ENCODE assay signal across 8 cellular contexts in genomic region chr2:40451926-40452605, GRCh38. TPM values are rescaled to one million over a fixed set of nuclear protein-coding genes. Genes with fewer than 3 reads are reported as not detected.
DNase-seq lines count a peak whose midpoint lies in the region; ATAC-seq and TF ChIP-seq lines count a peak whose summit lies in the region.

SLC8A1 (minus strand) TSS chr2:40452090.

- peak; percentile 65 for ATAC-seq in upper lobe of right lung
- no peak for ATAC-seq in HG02840 (IDR thresholded peaks at IDR 0.05; ENCODE audit: low FRiP score, unreplicated experiment)

- H3K9me3 ChIP-seq in mucosa of rectum (ENCODE audit: control insufficient read depth in 2 of 2, low read length in 2 of 2) (no peaks in the 10 kb centered on the region), upper lobe of right lung (no peaks in the 10 kb centered on the region)

- intact Hi-C loops in upper lobe of right lung (cut with DNase I) = no loop called here

- TF ChIP-seq CTCF in HFF-Myc (IDR thresholded peaks at IDR 0.05; ENCODE audit: low read depth, low read length, missing control alignments) (no peak), epithelial cell of esophagus (IDR thresholded peaks at IDR 0.05; ENCODE audit: insufficient read depth, low read depth, low read length, missing control alignments) (no peak), upper lobe of right lung (IDR thresholded peaks at IDR 0.05) (no peak)

- H3K4me1 ChIP-seq in mucosa of rectum (ENCODE audit: control insufficient read depth in 2 of 2, insufficient read depth in 2 of 2, low read length in 2 of 2) (no peaks in the 10 kb centered on the region), upper lobe of right lung (peaks cover 13% of the 10 kb centered on the region)

- H3K27ac ChIP-seq in mucosa of rectum (ENCODE audit: low read depth in 2 of 2, low read length in 2 of 2) (peak within 1 kb of the TSS; percentile 52 to 68), upper lobe of right lung (peak within 1 kb of the TSS; percentile 65)

- H3K36me3 ChIP-seq in mucosa of rectum (ENCODE audit: control insufficient read depth in 2 of 2, insufficient read depth in 2 of 2, low read length in 2 of 2) (no peaks in the 10 kb centered on the region), upper lobe of right lung (no peaks in the 10 kb centered on the region)

- H3K4me3 ChIP-seq in HFF-Myc (replicated peaks; ENCODE audit: low read depth, low read length) = peak within 1 kb of the TSS; percentile 63
- H3K4me3 ChIP-seq in epithelial cell of esophagus (ENCODE audit: low read length) = peak within 1 kb of the TSS; percentile 52
- H3K4me3 ChIP-seq in mucosa of rectum (ENCODE audit: low read length in 2 of 2) = peak within 1 kb of the TSS; percentile 69 to 73
- H3K4me3 ChIP-seq in upper lobe of right lung = peak within 1 kb of the TSS; percentile 63

- peak within 1 kb of the TSS; percentile 47 to 57 for H3K9ac ChIP-seq in mucosa of rectum (ENCODE audit: low read depth in 1 of 2, low read length in 2 of 2)

- H3K27me3 ChIP-seq in mucosa of rectum (ENCODE audit: control insufficient read depth in 2 of 2, insufficient read depth in 2 of 2, low read length in 2 of 2) (no peaks in the 10 kb centered on the region), upper lobe of right lung (no peaks in the 10 kb centered on the region)

- peak; percentile 35 for DNase-seq in DMS153 treated with DMSO at 0.1 percent for 48 hours (lab: John Stamatoyannopoulos, UW; ENCODE audit: unreplicated experiment)
- DNase-seq in HFF-Myc (ENCODE audit: extremely low read depth, low read depth) = no peak
- DNase-seq in SK-N-DZ (ENCODE audit: low spot score) = peak; percentile 59
- peak; percentile 54 for DNase-seq in epithelial cell of esophagus (ENCODE audit: low read depth)
- peak; percentile 75 for DNase-seq in upper lobe of right lung
- DNase-seq in HK-2 (ENCODE audit: unreplicated experiment) = no peak

RNA-seq across cellular contexts. Expression of gene SLC8A1, which starts in this region (rescaled TPM):
- 18.0 and 25.8 TPM in 2 replicates for polyA plus RNA-seq in SK-N-DZ (2014; cell fraction: cytosol; rRNA removed)
- 13.8 and 16.7 TPM in 2 replicates for polyA plus RNA-seq in SK-N-DZ (2014; cell fraction: nucleus; rRNA removed)
- 53.8 TPM for total RNA-seq in upper lobe of right lung

Comparison
In these comparisons a context has a peak if more than half of its experiments do, and no peak if none do; other contexts are left out.
1. DNase-seq: peak in DMS153 treated with DMSO at 0.1 percent for 48 hours (single experiment), SK-N-DZ (single experiment), epithelial cell of esophagus (single experiment) and upper lobe of right lung (single experiment); none in HFF-Myc (single experiment) and HK-2 (single experiment).
2. Peak in every context shown above with its lines, with median percentiles within 50 percentile points of each other: H3K4me3 ChIP-seq.